Comparison of ENCODE assay signal across 8 cellular contexts in the genomic region with DNA sequence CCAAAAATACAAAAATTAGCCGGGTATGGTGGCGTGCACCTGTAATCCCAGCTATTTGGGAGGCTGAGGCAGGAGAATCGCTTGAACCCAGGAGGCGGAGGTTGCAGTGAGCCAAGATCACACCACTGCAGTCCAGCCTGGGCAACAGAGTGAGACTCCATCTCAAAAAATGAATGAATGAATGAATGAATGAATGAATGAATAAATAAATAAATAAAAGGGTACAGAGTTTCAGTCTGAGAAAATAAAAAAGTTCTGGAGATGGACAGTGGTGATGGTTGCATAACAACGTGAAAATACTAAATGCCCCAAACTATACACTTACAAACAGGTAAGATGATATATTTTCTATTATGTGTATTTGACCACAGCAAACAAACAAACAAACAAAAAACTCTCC. TPM values are rescaled to one million over a fixed set of nuclear protein-coding genes. Genes with fewer than 3 reads are reported as not detected.
DNase-seq lines count a peak whose midpoint lies in the region; ATAC-seq, FAIRE-seq and TF ChIP-seq lines count a peak whose summit lies in the region.
"Not testable (repeated sequence)": the region's sequence is repeated elsewhere in the genome, so short reads cannot be mapped to it uniquely, and the experiment has no call there.
"Had no signal": no experiment of that assay in that cellular context is flagged by ENCODE, and none has a peak within 500 bp of the region (broad histone marks: within the 10 kb centered on the region; RNA-seq: fewer than 3 reads in every experiment).

No MANE protein-coding gene starts in this region.

- H3K27me3 ChIP-seq in heart left ventricle; HepG2 (ENCODE audit: control insufficient read depth in 1 of 2, insufficient read depth in 2 of 2, low read length in 2 of 2); skeletal muscle tissue (ENCODE audit: control insufficient read depth in 3 of 3, insufficient read depth in 3 of 3, low read length in 3 of 3): not testable (repeated sequence)

- not testable (repeated sequence) for H3K4me3 ChIP-seq in heart left ventricle; HepG2 (replicated peaks in 1 of 3; ENCODE audit: insufficient read depth in 1 of 3, low read depth in 2 of 3, low read length in 3 of 3)
- H3K4me3 ChIP-seq in skeletal muscle tissue (ENCODE audit: low read length in 3 of 3) = peak overlapping the region in 2 of 3 donors; percentile 4 to 54

- not testable (repeated sequence) for FAIRE-seq in HepG2 (lab: Jason Lieb, UNC)

- H3K27ac ChIP-seq in caudate nucleus (ENCODE audit: low read depth, low read length) (peak overlapping the region; percentile 90), heart left ventricle (peak overlapping the region in 10 of 12 donors; percentile 8 to 71 (median 42)), skeletal muscle tissue (ENCODE audit: low read depth, low read length) (peak overlapping the region; percentile 79), temporal lobe (ENCODE audit: low read depth, low read length) (peak overlapping the region; percentile 82)
- H3K27ac ChIP-seq in HepG2 (ENCODE audit: extremely low read length, insufficient read depth, low read length) = not testable (repeated sequence)

- not testable (repeated sequence) for BruUV-seq in HepG2 (replicated peaks; lab: Mats Ljungman, UMichigan)

- not testable (repeated sequence) for H3K36me3 ChIP-seq in heart left ventricle; skeletal muscle tissue (ENCODE audit: control insufficient read depth in 3 of 3, insufficient read depth in 3 of 3, low read length in 3 of 3)
- H3K36me3 ChIP-seq in HepG2 (replicated peaks in 1 of 2; ENCODE audit: control insufficient read depth in 1 of 2, insufficient read depth in 2 of 2, low read length in 2 of 2) = peaks cover 2 to 11% of the 10 kb centered on the region in 2 experiments; a peak in 4 of 5 replicates

- H3K4me3 Mint-ChIP-seq in CD14-positive monocyte = peak overlapping the region; percentile 63 to 84
- H3K4me3 Mint-ChIP-seq in nephron = not testable (repeated sequence)

- TF ChIP-seq POLR2A in heart left ventricle (IDR thresholded peaks at IDR 0.05); HepG2 (IDR thresholded peaks at IDR 0.05; ENCODE audit: insufficient read depth in 1 of 2, low read depth in 2 of 2, low read length in 2 of 2): not testable (repeated sequence)

- ATAC-seq in heart left ventricle, HepG2: not testable (repeated sequence)

- H3K4me1 Mint-ChIP-seq in CD14-positive monocyte (peaks cover 53% of the 10 kb centered on the region), nephron (peaks cover 53% of the 10 kb centered on the region)

- not testable (repeated sequence) for TF ChIP-seq CTCF in CD14-positive monocyte (IDR thresholded peaks at IDR 0.05); heart left ventricle (IDR thresholded peaks at IDR 0.05); HepG2 (CRISPR knock-in tag; IDR thresholded peaks at IDR 0.05); nephron (IDR thresholded peaks at IDR 0.05; ENCODE audit: unreplicated experiment in 3 of 3)

- not testable (repeated sequence) for H4K20me1 ChIP-seq in HepG2 (ENCODE audit: insufficient read depth, low read length)

- CTCF ChIA-PET in HepG2 (lab: Yijun Ruan, JAX; ENCODE audit: low intra/inter-chr PET ratio, low total read pairs) = not testable (repeated sequence)

- not testable (repeated sequence) for TF ChIP-seq EP300 in HepG2 (IDR thresholded peaks at IDR 0.05; ENCODE audit: low read depth in 2 of 2, low read length in 2 of 2); HepG2 (CRISPR knock-in tag; IDR thresholded peaks at IDR 0.05; ENCODE audit: borderline replicate concordance)

- H3K27ac Mint-ChIP-seq in CD14-positive monocyte = peak overlapping the region; percentile 91 to 98 (median 97)
- H3K27ac Mint-ChIP-seq in nephron = peak overlapping the region in 2 of 3 experiments; percentile 40 to 43

- TF ChIP-seq RAD21 in HepG2 (CRISPR knock-in tag; IDR thresholded peaks at IDR 0.05) = not testable (repeated sequence)

- not testable (repeated sequence) for H3K27me3 Mint-ChIP-seq in CD14-positive monocyte (ENCODE audit: low read depth in 3 of 3)
- peaks cover 37% of the 10 kb centered on the region for H3K27me3 Mint-ChIP-seq in nephron (ENCODE audit: low read depth)

- not testable (repeated sequence) for H2AFZ ChIP-seq in HepG2 (ENCODE audit: low read length)

- 95 to 98% (median 98%) methylated on average over 5 of the region's 5 CpGs for WGBS in heart left ventricle, 4 donors
- 98% methylated on average over 5 of the region's 5 CpGs for WGBS in HepG2 (ENCODE audit: low lambda C conversion rate)

- not testable (repeated sequence) for H3K9ac ChIP-seq in HepG2 (ENCODE audit: insufficient read depth, low read depth, low read length)
- H3K9ac ChIP-seq in skeletal muscle tissue (ENCODE audit: low read depth in 1 of 3, low read length in 3 of 3) = peak overlapping the region in 1 of 3 donors; percentile 68

- POLR2A ChIA-PET in HepG2 (lab: Yijun Ruan, JAX) = interaction anchor here (1.0 kb wide), 1 partner anchor 15 kb away, joined by 3 read pairs; no protein-coding TSS in a partner anchor

- intact Hi-C loops in CD14-positive monocyte (cut with micrococcal nuclease) = loop anchor here (5.0 to 10.0 kb wide), 2 partner anchors 198 to 200 kb away; a partner anchor contains a TSS
- intact Hi-C loops in heart left ventricle (cut with DNase I) = loop anchor here in 1 of 10 donors (10.0 kb wide), 1 partner anchor 180 kb away; no protein-coding TSS in a partner anchor
- intact Hi-C loops in HepG2 (cut with micrococcal nuclease; ENCODE audit: unreplicated experiment) = not testable (repeated sequence)

- H3K9me3 ChIP-seq in heart left ventricle; HepG2 (ENCODE audit: low read length); skeletal muscle tissue (ENCODE audit: control insufficient read depth in 3 of 3, low read length in 3 of 3): not testable (repeated sequence)

- not testable (repeated sequence) for H3K4me2 ChIP-seq in HepG2 (ENCODE audit: low read depth, low read length)

- H3K79me2 ChIP-seq in HepG2 (ENCODE audit: insufficient read depth, low read length) = peaks cover 90% of the 10 kb centered on the region

- H3K4me1 ChIP-seq in heart left ventricle = peaks cover 2 to 62% (median 39%) of the 10 kb centered on the region in 12 donors
- H3K4me1 ChIP-seq in HepG2 (ENCODE audit: insufficient read depth, low read length) = peaks cover 88% of the 10 kb centered on the region
- peaks cover 34 to 40% (median 34%) of the 10 kb centered on the region in 3 donors for H3K4me1 ChIP-seq in skeletal muscle tissue (ENCODE audit: control insufficient read depth in 3 of 3, insufficient read depth in 3 of 3, low read length in 3 of 3)

- in situ Hi-C loops in HepG2 (cut with HindIII; ENCODE audit: extremely low pct_ligation_motif_present, low pct_unique_long_range_greater_than_20kb) = not testable (repeated sequence)

- not testable (repeated sequence) for H3K9me3 Mint-ChIP-seq in CD14-positive monocyte, nephron

- DNase-seq in CD14-positive monocyte (ENCODE audit: low spot score); caudate nucleus (lab: John Stamatoyannopoulos, UW); heart left ventricle; HepG2 (ENCODE audit: low spot score): not testable (repeated sequence)

- H3K36me3 Mint-ChIP-seq in CD14-positive monocyte; nephron (ENCODE audit: low read depth): not testable (repeated sequence)

TF ChIP-seq in HepG2, 621 proteins besides CTCF, POLR2A, EP300 and RAD21:
- peak; percentile 59 for TF ChIP-seq ZNF24 (IDR thresholded peaks at IDR 0.05)
TF ChIP-seq in HepG2: peak in this region for 1; not testable (repeated sequence) for 620.

RNA-seq across cellular contexts. Expression of a gene that starts 34.7 kb away (rescaled TPM):
- polyA plus RNA-seq in CD14-positive monocyte (under 1 TPM; 0.05 to 0.10 TPM), heart left ventricle (1 to 10 TPM; 7.4 TPM), HepG2 (2011; rRNA removed) (155 and 208 TPM in 2 replicates)
- total RNA-seq in heart left ventricle (10 to 100 TPM in 8 of 9 donors, 1 to 10 TPM in 1; 7.3 to 41.7 (median 23.5) TPM), HepG2 (2016; rRNA removed; fragmentation: Illumina TruSeq; extraction: Trizol) (42.5 and 56.5 TPM in 2 replicates), skeletal muscle tissue (11.5 TPM), temporal lobe (11.8 TPM)
- total RNA-seq in HepG2 (2016; cell fraction: cytosol; rRNA removed; fragmentation: Illumina TruSeq; extraction: Trizol; ENCODE audit: low read depth) = 71.9 and 81.0 TPM in 2 replicates
- 34.4 and 55.2 TPM in 2 replicates for total RNA-seq in HepG2 (2016; cell fraction: insoluble cytoplasmic fraction; rRNA removed; fragmentation: Illumina TruSeq; extraction: Trizol)
- total RNA-seq in HepG2 (2016; cell fraction: membrane; rRNA removed; fragmentation: Illumina TruSeq; extraction: Trizol) = 69.6 and 77.5 TPM in 2 replicates
- 66.0 and 74.7 TPM in 2 replicates for total RNA-seq in HepG2 (2016; cell fraction: nucleus; rRNA removed; fragmentation: Illumina TruSeq; extraction: Trizol)
- polyA plus RNA-seq in HepG2 (2011; cell fraction: cytosol; rRNA removed) = 113 and 150 TPM in 2 replicates
- 207 and 256 TPM in 2 replicates for polyA plus RNA-seq in HepG2 (2011; cell fraction: nucleus; rRNA removed)
- 61.3 and 94.3 TPM in 2 replicates for polyA plus RNA-seq in HepG2 (2012)
- polyA plus RNA-seq in HepG2 (2016; cell fraction: cytosol; fragmentation: Illumina TruSeq; extraction: Trizol; ENCODE audit: low read depth) = 28.0 and 30.8 TPM in 2 replicates
- polyA plus RNA-seq in HepG2 (2016; cell fraction: insoluble cytoplasmic fraction; fragmentation: Illumina TruSeq; extraction: Trizol; ENCODE audit: low read depth) = 34.4 and 44.9 TPM in 2 replicates
- 53.8 and 67.9 TPM in 2 replicates for polyA plus RNA-seq in HepG2 (2016; cell fraction: membrane; fragmentation: Illumina TruSeq; extraction: Trizol; ENCODE audit: low read depth)
- polyA plus RNA-seq in HepG2 (2016; cell fraction: nucleus; fragmentation: Illumina TruSeq; extraction: Trizol; ENCODE audit: insufficient read depth, low read depth) = 84.3 and 88.3 TPM in 2 replicates
- 65.0 and 447 TPM in 2 replicates for polyA minus RNA-seq in HepG2 (2011; rRNA and poly(A)+ RNA removed; ENCODE audit: low replicate concordance)
- polyA minus RNA-seq in HepG2 (2011; cell fraction: cytosol; rRNA and poly(A)+ RNA removed) = 126 and 149 TPM in 2 replicates
- polyA minus RNA-seq in HepG2 (2011; cell fraction: nucleus; rRNA and poly(A)+ RNA removed) = 126 and 142 TPM in 2 replicates
- total RNA-seq: GM23248 had no signal
